23 cellular contexts compared by ENCODE assay signal in the genomic region with DNA sequence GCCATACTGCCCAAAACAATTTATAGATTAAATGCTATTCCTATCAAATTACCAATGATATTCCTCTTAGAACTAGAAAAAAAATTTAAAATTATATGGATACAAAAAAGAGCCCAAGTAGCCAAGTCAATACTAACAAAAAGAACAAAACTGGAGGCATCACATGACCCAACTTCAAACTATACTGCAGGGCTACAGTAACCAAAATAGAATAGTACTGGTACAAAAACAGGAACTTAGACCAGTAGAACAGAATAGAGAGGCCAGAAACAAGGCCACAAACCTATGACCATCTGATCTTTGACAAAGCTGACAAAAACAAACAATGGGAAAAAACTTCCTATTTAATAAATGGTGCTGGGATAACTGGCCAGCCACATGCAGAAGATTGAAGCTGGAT.
"Had no signal": no experiment of that assay in that cellular context is flagged by ENCODE, and none has a peak within 500 bp of the region (broad histone marks: within the 10 kb centered on the region; RNA-seq: fewer than 3 reads in every experiment).

No MANE protein-coding gene starts in this region.

- H3K27me3 Mint-ChIP-seq: activated CD4-positive, alpha-beta T cell treated with anti-CD3 and anti-CD28 coated beads, Interleukin-2, amount 10 ng/mL, durations not matched to agents 24 days and 14 days; activated CD8-positive, alpha-beta T cell treated with anti-CD3 and anti-CD28 coated beads for 36 hours; activated naive CD8-positive, alpha-beta T cell treated with anti-CD3 and anti-CD28 coated beads for 36 hours; activated T-helper 17 cell treated with anti-CD3 and anti-CD28 coated beads, Interleukin-2, amount 50 U/mL, for 72 hours; type B pancreatic cell had no signal

- ATAC-seq: activated CD8-positive, alpha-beta T cell treated with anti-CD3 and anti-CD28 coated beads for 36 hours; activated T-helper 17 cell treated with anti-CD3 and anti-CD28 coated beads, Interleukin-2, amount 50 U/mL, for 72 hours; foreskin keratinocyte; left colon; lower lobe of right lung; stimulated activated effector memory CD8-positive, alpha-beta T cell treated with anti-CD3 and anti-CD28 coated beads, Interleukin-12 subunit alpha, Interleukin-12 subunit beta, amount 100 ng/mL, for 72 hours had no signal

- H3K27ac Mint-ChIP-seq: activated CD4-positive, alpha-beta T cell treated with anti-CD3 and anti-CD28 coated beads, Interleukin-2, amount 10 ng/mL, durations not matched to agents 24 days and 14 days; activated CD8-positive, alpha-beta T cell treated with anti-CD3 and anti-CD28 coated beads for 36 hours; activated naive CD8-positive, alpha-beta T cell treated with anti-CD3 and anti-CD28 coated beads for 36 hours; activated T-helper 17 cell treated with anti-CD3 and anti-CD28 coated beads, Interleukin-2, amount 50 U/mL, for 72 hours; endodermal cell; mesothelial cell of epicardium; nephron; stimulated activated effector memory CD8-positive, alpha-beta T cell treated with anti-CD3 and anti-CD28 coated beads, Interleukin-12 subunit alpha, Interleukin-12 subunit beta, amount 100 ng/mL, for 72 hours; type B pancreatic cell had no signal

- H3K4me3 Mint-ChIP-seq: activated CD4-positive, alpha-beta T cell treated with anti-CD3 and anti-CD28 coated beads, Interleukin-2, amount 10 ng/mL, durations not matched to agents 24 days and 14 days; activated CD8-positive, alpha-beta T cell treated with anti-CD3 and anti-CD28 coated beads for 36 hours; activated naive CD8-positive, alpha-beta T cell treated with anti-CD3 and anti-CD28 coated beads for 36 hours; activated T-helper 17 cell treated with anti-CD3 and anti-CD28 coated beads, Interleukin-2, amount 50 U/mL, for 72 hours; endodermal cell; mesothelial cell of epicardium; nephron; stimulated activated effector memory CD8-positive, alpha-beta T cell treated with anti-CD3 and anti-CD28 coated beads, Interleukin-12 subunit alpha, Interleukin-12 subunit beta, amount 100 ng/mL, for 72 hours; type B pancreatic cell had no signal

- H3K36me3 ChIP-seq: lower lobe of right lung, sigmoid colon had no signal

- H3K27me3 ChIP-seq: dorsolateral prefrontal cortex, foreskin keratinocyte, sigmoid colon, testis had no signal

- H3K4me1 ChIP-seq: lower lobe of right lung, sigmoid colon, testis had no signal

- H3K4me1 Mint-ChIP-seq: activated CD4-positive, alpha-beta T cell treated with anti-CD3 and anti-CD28 coated beads, Interleukin-2, amount 10 ng/mL, durations not matched to agents 24 days and 14 days; activated naive CD8-positive, alpha-beta T cell treated with anti-CD3 and anti-CD28 coated beads for 36 hours; activated T-helper 17 cell treated with anti-CD3 and anti-CD28 coated beads, Interleukin-2, amount 50 U/mL, for 72 hours; endodermal cell; mesothelial cell of epicardium; stimulated activated effector memory CD8-positive, alpha-beta T cell treated with anti-CD3 and anti-CD28 coated beads, Interleukin-12 subunit alpha, Interleukin-12 subunit beta, amount 100 ng/mL, for 72 hours had no signal

- H3K36me3 Mint-ChIP-seq: activated naive CD8-positive, alpha-beta T cell treated with anti-CD3 and anti-CD28 coated beads for 36 hours; mesothelial cell of epicardium; stimulated activated effector memory CD8-positive, alpha-beta T cell treated with anti-CD3 and anti-CD28 coated beads, Interleukin-12 subunit alpha, Interleukin-12 subunit beta, amount 100 ng/mL, for 72 hours; type B pancreatic cell had no signal

- H3K9me3 ChIP-seq: lower lobe of right lung, sigmoid colon, testis had no signal

- H3K27ac ChIP-seq: dorsolateral prefrontal cortex, foreskin keratinocyte, lower lobe of right lung, sigmoid colon, testis had no signal

- H3K9me3 Mint-ChIP-seq: activated CD4-positive, alpha-beta T cell treated with anti-CD3 and anti-CD28 coated beads, Interleukin-2, amount 10 ng/mL, durations not matched to agents 24 days and 14 days; endodermal cell had no signal

- DNase-seq: activated CD4-positive, alpha-beta T cell treated with anti-CD3 and anti-CD28 coated beads, Interleukin-2, amount 10 ng/mL, durations not matched to agents 24 days and 14 days; activated CD8-positive, alpha-beta T cell treated with anti-CD3 and anti-CD28 coated beads for 36 hours; activated naive CD4-positive, alpha-beta T cell; activated naive CD8-positive, alpha-beta T cell treated with anti-CD3 and anti-CD28 coated beads for 36 hours; activated T-cell treated with anti-CD3 and anti-CD28 coated beads, Interleukin-2, amount 50 U/mL, for 1 hour; amygdala; dorsolateral prefrontal cortex; endodermal cell; foreskin keratinocyte; glutamatergic neuron; hippocampal formation; islet precursor cell; left colon; lower lobe of right lung; nucleus accumbens; sigmoid colon; stimulated activated CD4-positive, alpha-beta T cell treated with anti-CD3 and anti-CD28 coated beads, Interleukin-4, amount 100 ng/mL, for 24 hours; testis had no signal

- H3K4me3 ChIP-seq: dorsolateral prefrontal cortex, lower lobe of right lung, sigmoid colon, testis had no signal
